In the genomic region with DNA sequence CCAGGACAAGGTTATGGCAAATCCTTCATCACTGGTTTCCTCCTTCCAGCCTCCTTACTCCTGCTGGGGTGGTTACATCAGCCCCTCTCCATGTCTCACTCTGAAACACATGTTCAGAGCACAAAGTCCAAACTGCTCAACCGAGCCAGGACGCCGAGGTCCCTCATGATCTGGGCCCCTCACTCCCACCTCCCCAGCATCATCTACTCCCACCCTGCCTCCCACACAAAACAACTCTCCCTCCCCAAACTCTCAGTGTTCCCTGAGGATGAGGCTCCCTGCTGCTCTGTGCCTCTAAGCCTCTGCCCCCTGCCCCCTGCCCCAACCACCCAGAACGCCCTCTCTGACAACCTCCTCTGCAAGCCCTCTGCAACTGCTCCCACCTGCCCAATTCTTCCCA, we compare ENCODE assay signal across 1 cellular context.
TF ChIP-seq lines count a peak whose summit lies in the region.

No MANE protein-coding gene starts in this region.

TF ChIP-seq in HEK293, 187 proteins besides CTCF, POLR2A, EP300 and RAD21 (continued from another document):
- TF ChIP-seq, protein P1, sequence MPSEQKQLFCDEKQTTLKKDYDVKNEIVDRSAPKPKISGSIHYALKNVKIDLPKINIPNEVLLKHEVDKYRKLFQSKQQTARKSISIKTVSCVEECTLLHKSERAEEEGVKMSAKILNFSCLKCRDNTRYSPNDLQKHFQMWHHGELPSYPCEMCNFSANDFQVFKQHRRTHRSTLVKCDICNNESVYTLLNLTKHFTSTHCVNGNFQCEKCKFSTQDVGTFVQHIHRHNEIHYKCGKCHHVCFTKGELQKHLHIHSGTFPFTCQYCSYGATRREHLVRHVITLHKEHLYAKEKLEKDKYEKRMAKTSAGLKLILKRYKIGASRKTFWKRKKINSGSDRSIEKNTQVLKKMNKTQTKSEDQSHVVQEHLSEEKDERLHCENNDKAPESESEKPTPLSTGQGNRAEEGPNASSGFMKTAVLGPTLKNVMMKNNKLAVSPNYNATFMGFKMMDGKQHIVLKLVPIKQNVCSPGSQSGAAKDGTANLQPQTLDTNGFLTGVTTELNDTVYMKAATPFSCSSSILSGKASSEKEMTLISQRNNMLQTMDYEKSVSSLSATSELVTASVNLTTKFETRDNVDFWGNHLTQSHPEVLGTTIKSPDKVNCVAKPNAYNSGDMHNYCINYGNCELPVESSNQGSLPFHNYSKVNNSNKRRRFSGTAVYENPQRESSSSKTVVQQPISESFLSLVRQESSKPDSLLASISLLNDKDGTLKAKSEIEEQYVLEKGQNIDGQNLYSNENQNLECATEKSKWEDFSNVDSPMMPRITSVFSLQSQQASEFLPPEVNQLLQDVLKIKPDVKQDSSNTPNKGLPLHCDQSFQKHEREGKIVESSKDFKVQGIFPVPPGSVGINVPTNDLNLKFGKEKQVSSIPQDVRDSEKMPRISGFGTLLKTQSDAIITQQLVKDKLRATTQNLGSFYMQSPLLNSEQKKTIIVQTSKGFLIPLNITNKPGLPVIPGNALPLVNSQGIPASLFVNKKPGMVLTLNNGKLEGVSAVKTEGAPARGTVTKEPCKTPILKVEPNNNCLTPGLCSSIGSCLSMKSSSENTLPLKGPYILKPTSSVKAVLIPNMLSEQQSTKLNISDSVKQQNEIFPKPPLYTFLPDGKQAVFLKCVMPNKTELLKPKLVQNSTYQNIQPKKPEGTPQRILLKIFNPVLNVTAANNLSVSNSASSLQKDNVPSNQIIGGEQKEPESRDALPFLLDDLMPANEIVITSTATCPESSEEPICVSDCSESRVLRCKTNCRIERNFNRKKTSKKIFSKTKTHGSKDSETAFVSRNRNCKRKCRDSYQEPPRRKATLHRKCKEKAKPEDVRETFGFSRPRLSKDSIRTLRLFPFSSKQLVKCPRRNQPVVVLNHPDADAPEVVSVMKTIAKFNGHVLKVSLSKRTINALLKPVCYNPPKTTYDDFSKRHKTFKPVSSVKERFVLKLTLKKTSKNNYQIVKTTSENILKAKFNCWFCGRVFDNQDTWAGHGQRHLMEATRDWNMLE (tag by site-specific recombination; conservative IDR thresholded peaks at IDR 0.05; ENCODE audit: low read depth) = no peak
- TF ChIP-seq ZNF549 (tag by site-specific recombination; IDR thresholded peaks at IDR 0.05) (no peak), ZNF48 (tag by site-specific recombination; IDR thresholded peaks at IDR 0.05) (no peak), ZNF221 (tag by site-specific recombination; IDR thresholded peaks at IDR 0.05; ENCODE audit: borderline replicate concordance) (no peak)
